Comparison of ENCODE assay signal across 8 cellular contexts in genomic region chr1:205317311-205317917, GRCh38. TPM values are rescaled to one million over a fixed set of nuclear protein-coding genes. Genes with fewer than 3 reads are reported as not detected.
DNase-seq lines count a peak whose midpoint lies in the region; ATAC-seq and TF ChIP-seq lines count a peak whose summit lies in the region.

No MANE protein-coding gene starts in this region.

- H3K27me3 Mint-ChIP-seq in mesothelial cell of epicardium (ENCODE audit: low read depth): no peaks in the 10 kb centered on the region

- H3K27ac Mint-ChIP-seq in mesothelial cell of epicardium: peak overlapping the region; percentile 60

- no peaks in the 10 kb centered on the region for H3K36me3 Mint-ChIP-seq in mesothelial cell of epicardium

- no peaks in the 10 kb centered on the region for H3K9me3 Mint-ChIP-seq in mesothelial cell of epicardium

- H3K4me3 Mint-ChIP-seq in mesothelial cell of epicardium: no peak overlapping the region

- no peak for TF ChIP-seq CTCF in cardiac fibroblast (IDR thresholded peaks at IDR 0.05; ENCODE audit: low read depth, low read length)
- TF ChIP-seq CTCF in mesothelial cell of epicardium (IDR thresholded peaks at IDR 0.05; ENCODE audit: unreplicated experiment): no peak

- ATAC-seq in HG02588 (IDR thresholded peaks at IDR 0.05; ENCODE audit: unreplicated experiment): no peak
- ATAC-seq in GM21619 (IDR thresholded peaks at IDR 0.05; ENCODE audit: unreplicated experiment): no peak

- DNase-seq in ELF-1 (ENCODE audit: low read depth, low spot score) (peak; percentile 34), NCI-H2227 treated with DMSO at 0.1 percent for 48 hours (lab: John Stamatoyannopoulos, UW) (peak; percentile 56), cardiac fibroblast (ENCODE audit: low read depth in 2 of 2) (peak; percentile 36 to 59), mesothelial cell of epicardium (ENCODE audit: low spot score in 2 of 2, unreplicated experiment in 2 of 2) (peak; percentile 47 to 64), OCI-M2 (lab: John Stamatoyannopoulos, UW; ENCODE audit: unreplicated experiment) (no peak), germinal center (ENCODE audit: low spot score) (no peak)

- no peak overlapping the region for H3K4me3 ChIP-seq in cardiac fibroblast (replicated peaks in 1 of 2; ENCODE audit: low read depth in 2 of 2, low read length in 2 of 2)

- peaks cover 79% of the 10 kb centered on the region for H3K4me1 Mint-ChIP-seq in mesothelial cell of epicardium

RNA-seq across cellular contexts. Expression of gene NUAK2, which starts 4.1 kb away (rescaled TPM):
- 5.7 to 6.2 TPM (median 5.8 TPM) in 3 replicates for total RNA-seq in mesothelial cell of epicardium

RNA-seq across cellular contexts. Expression of gene KLHDC8A, which starts 39.3 kb away (rescaled TPM):
- total RNA-seq in mesothelial cell of epicardium: 0.51 to 1.2 TPM (median 0.79 TPM) in 3 replicates

Comparison
In these comparisons a context has a peak if more than half of its experiments do, and no peak if none do; other contexts are left out.
1. DNase-seq: peak in ELF-1 (single experiment), NCI-H2227 treated with DMSO at 0.1 percent for 48 hours (single experiment), cardiac fibroblast (2 of 2) and mesothelial cell of epicardium (2 of 2); none in OCI-M2 (single experiment) and germinal center (single experiment).